1 cellular context compared by ENCODE assay signal in genomic region chr2:211216221-211216620, GRCh38.
TF ChIP-seq lines count a peak whose summit lies in the region.

No MANE protein-coding gene starts in this region.

TF ChIP-seq in GM23338, 12 proteins besides CTCF, POLR2A, EP300 and RAD21 (continued from another document):
- TF ChIP-seq ZNF462 (CRISPR knock-in tag; IDR thresholded peaks at IDR 0.05), result no peak
